In the genomic region with DNA sequence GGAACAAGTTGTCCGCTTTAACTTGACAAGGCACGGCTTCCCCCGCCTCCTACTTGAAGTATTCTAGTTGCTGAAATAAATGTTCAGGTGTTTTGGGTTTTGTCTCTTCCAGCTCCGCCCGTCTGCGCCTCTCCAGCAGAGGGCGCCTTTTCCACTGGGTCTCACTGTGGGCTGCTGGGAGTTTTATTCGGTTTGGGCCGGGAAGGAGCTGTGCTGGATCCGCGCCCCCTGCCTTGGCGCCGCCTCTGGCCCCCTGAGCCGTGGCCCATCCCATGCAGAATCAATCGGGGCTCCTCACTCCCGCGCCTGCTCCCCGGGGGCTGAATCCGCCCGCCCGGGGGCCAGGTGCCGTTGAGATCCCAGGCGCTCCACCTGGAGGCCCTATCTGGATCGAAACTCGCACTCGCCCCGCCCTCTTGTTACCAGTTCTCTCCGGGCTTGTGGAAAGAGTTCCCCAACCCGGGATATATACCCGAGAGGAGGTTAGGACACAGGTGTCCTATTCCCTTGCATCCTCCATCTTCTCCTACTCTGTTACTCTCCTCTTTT, we compare ENCODE assay signal across 1 cellular context.
TF ChIP-seq lines count a peak whose summit lies in the region.

No MANE protein-coding gene starts in this region.

TF ChIP-seq in H1, 55 proteins besides CTCF, POLR2A, EP300 and RAD21:
- TF ChIP-seq TBP (IDR thresholded peaks at IDR 0.05; ENCODE audit: low read depth, low read length), result peak; percentile 91
- TF ChIP-seq, protein P1, sequence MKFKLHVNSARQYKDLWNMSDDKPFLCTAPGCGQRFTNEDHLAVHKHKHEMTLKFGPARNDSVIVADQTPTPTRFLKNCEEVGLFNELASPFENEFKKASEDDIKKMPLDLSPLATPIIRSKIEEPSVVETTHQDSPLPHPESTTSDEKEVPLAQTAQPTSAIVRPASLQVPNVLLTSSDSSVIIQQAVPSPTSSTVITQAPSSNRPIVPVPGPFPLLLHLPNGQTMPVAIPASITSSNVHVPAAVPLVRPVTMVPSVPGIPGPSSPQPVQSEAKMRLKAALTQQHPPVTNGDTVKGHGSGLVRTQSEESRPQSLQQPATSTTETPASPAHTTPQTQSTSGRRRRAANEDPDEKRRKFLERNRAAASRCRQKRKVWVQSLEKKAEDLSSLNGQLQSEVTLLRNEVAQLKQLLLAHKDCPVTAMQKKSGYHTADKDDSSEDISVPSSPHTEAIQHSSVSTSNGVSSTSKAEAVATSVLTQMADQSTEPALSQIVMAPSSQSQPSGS (IDR thresholded peaks at IDR 0.05; ENCODE audit: low read length), result no peak
- TF ChIP-seq SP2 (IDR thresholded peaks at IDR 0.05; ENCODE audit: low read length), result no peak
- TF ChIP-seq RNF2 (IDR thresholded peaks at IDR 0.05; ENCODE audit: borderline replicate concordance, low read depth, low read length, missing control alignments, poor library complexity, severe bottlenecking), result no peak
- no peak for TF ChIP-seq ZNF274 (IDR thresholded peaks at IDR 0.05; ENCODE audit: borderline replicate concordance, extremely low read depth, low read length)
- TF ChIP-seq RBBP5 (IDR thresholded peaks at IDR 0.05; ENCODE audit: borderline replicate concordance, low read depth, low read length), result peak; percentile 62; the same call in 1 of the 2 replicates
- TF ChIP-seq SRF (IDR thresholded peaks at IDR 0.05; ENCODE audit: low read depth, low read length), result no peak
- TF ChIP-seq CBX5 (IDR thresholded peaks at IDR 0.05; ENCODE audit: low read depth, low read length), result no peak
- TF ChIP-seq HDAC2 (IDR thresholded peaks at IDR 0.05; ENCODE audit: borderline replicate concordance in 1 of 2, low read depth in 2 of 2, low read length in 2 of 2), result peak in 1 of 2 experiments; percentile 62; a peak in 1 of 4 replicates
- TF ChIP-seq EZH2 (IDR thresholded peaks at IDR 0.05; ENCODE audit: low read depth, low read length, severe bottlenecking), result no peak
- no peak for TF ChIP-seq NRF1 (IDR thresholded peaks at IDR 0.05; ENCODE audit: low read depth, low read length)
- TF ChIP-seq GTF2F1 (IDR thresholded peaks at IDR 0.05; ENCODE audit: borderline replicate concordance, low read depth, low read length), result 0 out of 2 replicates have a peak, but pooled peaks have one; percentile 13
- peak; percentile 73; the same call in 1 of the 2 replicates for TF ChIP-seq TCF12 (IDR thresholded peaks at IDR 0.05; ENCODE audit: low read depth, low read length)
- TF ChIP-seq BACH1 (IDR thresholded peaks at IDR 0.05; ENCODE audit: low read length), result no peak
- no peak for TF ChIP-seq ATF3 (IDR thresholded peaks at IDR 0.05; ENCODE audit: insufficient read depth, low read depth, low read length)
- peak; percentile 51 for TF ChIP-seq TAF7 (optimal IDR thresholded peaks at IDR 0.05; ENCODE audit: borderline replicate concordance, low read depth, low read length)
- no peak for TF ChIP-seq CTBP2 (IDR thresholded peaks at IDR 0.05; ENCODE audit: borderline replicate concordance, insufficient read depth, insufficient read length, low read length)
- peak; percentile 74 for TF ChIP-seq TAF1 (IDR thresholded peaks at IDR 0.05; ENCODE audit: low read depth, low read length)
- TF ChIP-seq EGR1 (IDR thresholded peaks at IDR 0.05; ENCODE audit: borderline replicate concordance, low read depth, low read length), result no peak
- 0 out of 2 replicates have a peak, but pooled peaks have one; percentile 28 for TF ChIP-seq KDM1A (IDR thresholded peaks at IDR 0.05; ENCODE audit: borderline replicate concordance, low read length)
- no peak for TF ChIP-seq MAFK (IDR thresholded peaks at IDR 0.05; ENCODE audit: low read depth, low read length)
- TF ChIP-seq, protein P2, sequence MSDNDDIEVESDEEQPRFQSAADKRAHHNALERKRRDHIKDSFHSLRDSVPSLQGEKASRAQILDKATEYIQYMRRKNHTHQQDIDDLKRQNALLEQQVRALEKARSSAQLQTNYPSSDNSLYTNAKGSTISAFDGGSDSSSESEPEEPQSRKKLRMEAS (IDR thresholded peaks at IDR 0.05), result 0 out of 2 replicates have a peak, but pooled peaks have one; percentile 4
- no peak for TF ChIP-seq YY1 (IDR thresholded peaks at IDR 0.05; ENCODE audit: low read depth, low read length)
- TF ChIP-seq, protein P3, sequence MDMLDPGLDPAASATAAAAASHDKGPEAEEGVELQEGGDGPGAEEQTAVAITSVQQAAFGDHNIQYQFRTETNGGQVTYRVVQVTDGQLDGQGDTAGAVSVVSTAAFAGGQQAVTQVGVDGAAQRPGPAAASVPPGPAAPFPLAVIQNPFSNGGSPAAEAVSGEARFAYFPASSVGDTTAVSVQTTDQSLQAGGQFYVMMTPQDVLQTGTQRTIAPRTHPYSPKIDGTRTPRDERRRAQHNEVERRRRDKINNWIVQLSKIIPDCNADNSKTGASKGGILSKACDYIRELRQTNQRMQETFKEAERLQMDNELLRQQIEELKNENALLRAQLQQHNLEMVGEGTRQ (IDR thresholded peaks at IDR 0.05; ENCODE audit: low read length), result no peak
- TF ChIP-seq KDM4A (IDR thresholded peaks at IDR 0.05; ENCODE audit: low read depth, low read length, severe bottlenecking), result peak; percentile 91
- no peak for TF ChIP-seq SP4 (IDR thresholded peaks at IDR 0.05; ENCODE audit: low read length)
- TF ChIP-seq PHF8 (conservative IDR thresholded peaks at IDR 0.05; ENCODE audit: low read depth, low read length), result peak; percentile 70
- no peak for TF ChIP-seq KDM5A (IDR thresholded peaks at IDR 0.05; ENCODE audit: low read length)
- no peak for TF ChIP-seq SIRT6 (IDR thresholded peaks at IDR 0.05; ENCODE audit: low read length)
- TF ChIP-seq POLR2AphosphoS5 (IDR thresholded peaks at IDR 0.05; ENCODE audit: low read depth, low read length), result no peak
- TF ChIP-seq, protein P4, sequence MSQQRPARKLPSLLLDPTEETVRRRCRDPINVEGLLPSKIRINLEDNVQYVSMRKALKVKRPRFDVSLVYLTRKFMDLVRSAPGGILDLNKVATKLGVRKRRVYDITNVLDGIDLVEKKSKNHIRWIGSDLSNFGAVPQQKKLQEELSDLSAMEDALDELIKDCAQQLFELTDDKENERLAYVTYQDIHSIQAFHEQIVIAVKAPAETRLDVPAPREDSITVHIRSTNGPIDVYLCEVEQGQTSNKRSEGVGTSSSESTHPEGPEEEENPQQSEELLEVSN (IDR thresholded peaks at IDR 0.05), result no peak
- peak; percentile 63 for TF ChIP-seq ASH2L (IDR thresholded peaks at IDR 0.05; ENCODE audit: low read length)
- TF ChIP-seq CEBPB (IDR thresholded peaks at IDR 0.05; ENCODE audit: low read depth, low read length), result no peak
- TF ChIP-seq, protein P5, sequence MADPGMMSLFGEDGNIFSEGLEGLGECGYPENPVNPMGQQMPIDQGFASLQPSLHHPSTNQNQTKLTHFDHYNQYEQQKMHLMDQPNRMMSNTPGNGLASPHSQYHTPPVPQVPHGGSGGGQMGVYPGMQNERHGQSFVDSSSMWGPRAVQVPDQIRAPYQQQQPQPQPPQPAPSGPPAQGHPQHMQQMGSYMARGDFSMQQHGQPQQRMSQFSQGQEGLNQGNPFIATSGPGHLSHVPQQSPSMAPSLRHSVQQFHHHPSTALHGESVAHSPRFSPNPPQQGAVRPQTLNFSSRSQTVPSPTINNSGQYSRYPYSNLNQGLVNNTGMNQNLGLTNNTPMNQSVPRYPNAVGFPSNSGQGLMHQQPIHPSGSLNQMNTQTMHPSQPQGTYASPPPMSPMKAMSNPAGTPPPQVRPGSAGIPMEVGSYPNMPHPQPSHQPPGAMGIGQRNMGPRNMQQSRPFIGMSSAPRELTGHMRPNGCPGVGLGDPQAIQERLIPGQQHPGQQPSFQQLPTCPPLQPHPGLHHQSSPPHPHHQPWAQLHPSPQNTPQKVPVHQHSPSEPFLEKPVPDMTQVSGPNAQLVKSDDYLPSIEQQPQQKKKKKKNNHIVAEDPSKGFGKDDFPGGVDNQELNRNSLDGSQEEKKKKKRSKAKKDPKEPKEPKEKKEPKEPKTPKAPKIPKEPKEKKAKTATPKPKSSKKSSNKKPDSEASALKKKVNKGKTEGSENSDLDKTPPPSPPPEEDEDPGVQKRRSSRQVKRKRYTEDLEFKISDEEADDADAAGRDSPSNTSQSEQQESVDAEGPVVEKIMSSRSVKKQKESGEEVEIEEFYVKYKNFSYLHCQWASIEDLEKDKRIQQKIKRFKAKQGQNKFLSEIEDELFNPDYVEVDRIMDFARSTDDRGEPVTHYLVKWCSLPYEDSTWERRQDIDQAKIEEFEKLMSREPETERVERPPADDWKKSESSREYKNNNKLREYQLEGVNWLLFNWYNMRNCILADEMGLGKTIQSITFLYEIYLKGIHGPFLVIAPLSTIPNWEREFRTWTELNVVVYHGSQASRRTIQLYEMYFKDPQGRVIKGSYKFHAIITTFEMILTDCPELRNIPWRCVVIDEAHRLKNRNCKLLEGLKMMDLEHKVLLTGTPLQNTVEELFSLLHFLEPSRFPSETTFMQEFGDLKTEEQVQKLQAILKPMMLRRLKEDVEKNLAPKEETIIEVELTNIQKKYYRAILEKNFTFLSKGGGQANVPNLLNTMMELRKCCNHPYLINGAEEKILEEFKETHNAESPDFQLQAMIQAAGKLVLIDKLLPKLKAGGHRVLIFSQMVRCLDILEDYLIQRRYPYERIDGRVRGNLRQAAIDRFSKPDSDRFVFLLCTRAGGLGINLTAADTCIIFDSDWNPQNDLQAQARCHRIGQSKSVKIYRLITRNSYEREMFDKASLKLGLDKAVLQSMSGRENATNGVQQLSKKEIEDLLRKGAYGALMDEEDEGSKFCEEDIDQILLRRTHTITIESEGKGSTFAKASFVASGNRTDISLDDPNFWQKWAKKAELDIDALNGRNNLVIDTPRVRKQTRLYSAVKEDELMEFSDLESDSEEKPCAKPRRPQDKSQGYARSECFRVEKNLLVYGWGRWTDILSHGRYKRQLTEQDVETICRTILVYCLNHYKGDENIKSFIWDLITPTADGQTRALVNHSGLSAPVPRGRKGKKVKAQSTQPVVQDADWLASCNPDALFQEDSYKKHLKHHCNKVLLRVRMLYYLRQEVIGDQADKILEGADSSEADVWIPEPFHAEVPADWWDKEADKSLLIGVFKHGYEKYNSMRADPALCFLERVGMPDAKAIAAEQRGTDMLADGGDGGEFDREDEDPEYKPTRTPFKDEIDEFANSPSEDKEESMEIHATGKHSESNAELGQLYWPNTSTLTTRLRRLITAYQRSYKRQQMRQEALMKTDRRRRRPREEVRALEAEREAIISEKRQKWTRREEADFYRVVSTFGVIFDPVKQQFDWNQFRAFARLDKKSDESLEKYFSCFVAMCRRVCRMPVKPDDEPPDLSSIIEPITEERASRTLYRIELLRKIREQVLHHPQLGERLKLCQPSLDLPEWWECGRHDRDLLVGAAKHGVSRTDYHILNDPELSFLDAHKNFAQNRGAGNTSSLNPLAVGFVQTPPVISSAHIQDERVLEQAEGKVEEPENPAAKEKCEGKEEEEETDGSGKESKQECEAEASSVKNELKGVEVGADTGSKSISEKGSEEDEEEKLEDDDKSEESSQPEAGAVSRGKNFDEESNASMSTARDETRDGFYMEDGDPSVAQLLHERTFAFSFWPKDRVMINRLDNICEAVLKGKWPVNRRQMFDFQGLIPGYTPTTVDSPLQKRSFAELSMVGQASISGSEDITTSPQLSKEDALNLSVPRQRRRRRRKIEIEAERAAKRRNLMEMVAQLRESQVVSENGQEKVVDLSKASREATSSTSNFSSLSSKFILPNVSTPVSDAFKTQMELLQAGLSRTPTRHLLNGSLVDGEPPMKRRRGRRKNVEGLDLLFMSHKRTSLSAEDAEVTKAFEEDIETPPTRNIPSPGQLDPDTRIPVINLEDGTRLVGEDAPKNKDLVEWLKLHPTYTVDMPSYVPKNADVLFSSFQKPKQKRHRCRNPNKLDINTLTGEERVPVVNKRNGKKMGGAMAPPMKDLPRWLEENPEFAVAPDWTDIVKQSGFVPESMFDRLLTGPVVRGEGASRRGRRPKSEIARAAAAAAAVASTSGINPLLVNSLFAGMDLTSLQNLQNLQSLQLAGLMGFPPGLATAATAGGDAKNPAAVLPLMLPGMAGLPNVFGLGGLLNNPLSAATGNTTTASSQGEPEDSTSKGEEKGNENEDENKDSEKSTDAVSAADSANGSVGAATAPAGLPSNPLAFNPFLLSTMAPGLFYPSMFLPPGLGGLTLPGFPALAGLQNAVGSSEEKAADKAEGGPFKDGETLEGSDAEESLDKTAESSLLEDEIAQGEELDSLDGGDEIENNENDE (IDR thresholded peaks at IDR 0.05; ENCODE audit: insufficient replicate concordance, low read length), result peak; percentile 40
- no peak for TF ChIP-seq GABPA (IDR thresholded peaks at IDR 0.05; ENCODE audit: borderline replicate concordance, insufficient read depth, low read length)
